In genomic region chrX:40105016-40105790, GRCh38 we compare ENCODE assay signal across 8 cellular contexts. TPM values are rescaled to one million over a fixed set of nuclear protein-coding genes. Genes with fewer than 3 reads are reported as not detected.
A peak's percentile ranks its signal among the peaks of the same experiment; 100 is the strongest.
DNase-seq lines count a peak whose midpoint lies in the region; ATAC-seq and TF ChIP-seq lines count a peak whose summit lies in the region.

No MANE protein-coding gene starts in this region.

- TF ChIP-seq POLR2A in Raji (IDR thresholded peaks at IDR 0.05; ENCODE audit: insufficient read depth, low read depth, low read length) (peak; percentile 35; the same call in 1 of the 2 replicates), vagina (IDR thresholded peaks at IDR 0.05) (no peak)

- intact Hi-C loops in vagina (cut with DNase I): loop anchor here (5.0 to 10.0 kb wide), 3 partner anchors 47 to 1300 kb away; partner anchors contain the start of gene MID1IP1

- H3K9me3 ChIP-seq in mononuclear cell (ENCODE audit: low read depth, low read length): no peaks in the 10 kb centered on the region
- H3K9me3 ChIP-seq in vagina: no peaks in the 10 kb centered on the region

- H3K4me3 ChIP-seq in H7 (ENCODE audit: insufficient read depth, low read depth, low read length) (peak overlapping the region; percentile 54), mononuclear cell (ENCODE audit: low read length) (peak overlapping the region; percentile 41), vagina (peak overlapping the region; percentile 46 to 56)

- peak; percentile 69 for DNase-seq in ELF-1 (ENCODE audit: low read depth, low spot score)
- DNase-seq in H7: peak; percentile 83
- DNase-seq in dermis blood vessel endothelial cell: peak; percentile 50
- no peak for DNase-seq in vagina (ENCODE audit: extremely low spot score in 2 of 2)
- DNase-seq in omental fat pad (ENCODE audit: low spot score): no peak
- DNase-seq in middle frontal gyrus (ENCODE audit: extremely low spot score, low spot score): no peak

- ATAC-seq in omental fat pad (ENCODE audit: low FRiP score): no peak

- H3K27ac ChIP-seq in vagina: peak overlapping the region; percentile 62

- TF ChIP-seq CTCF in vagina (IDR thresholded peaks at IDR 0.05): no peak
- TF ChIP-seq CTCF in omental fat pad (IDR thresholded peaks at IDR 0.05): no peak

- H3K4me1 ChIP-seq in mononuclear cell (ENCODE audit: insufficient read depth, low read length): peaks cover 43% of the 10 kb centered on the region
- H3K4me1 ChIP-seq in vagina: peaks cover 36% of the 10 kb centered on the region

- H3K36me3 ChIP-seq in H7 (replicated peaks; ENCODE audit: control insufficient read depth, insufficient read depth, low read length) (no peaks in the 10 kb centered on the region), vagina (no peaks in the 10 kb centered on the region)

- H3K27me3 ChIP-seq in H7 (ENCODE audit: control insufficient read depth, insufficient read depth, low read length) (peaks cover 61% of the 10 kb centered on the region), mononuclear cell (ENCODE audit: insufficient read depth, low read length) (no peaks in the 10 kb centered on the region), vagina (no peaks in the 10 kb centered on the region)

RNA-seq across cellular contexts. Expression of gene BCOR, which starts 7.4 kb away (rescaled TPM):
- total RNA-seq in H7 (2014; rRNA removed; shearing (Covaris generic)): 32.5 and 51.0 TPM in 2 replicates
- 8.8 and 31.6 TPM in 2 replicates for total RNA-seq in dermis blood vessel endothelial cell
- total RNA-seq in mononuclear cell: 42.3 TPM
- total RNA-seq in vagina: 19.9 TPM
- total RNA-seq in omental fat pad: 10 to 100 TPM; 12.8 to 28.8 (median 18.6) TPM

Comparison
In these comparisons a context has a peak if more than half of its experiments do, and no peak if none do; other contexts are left out.
1. DNase-seq: peak in ELF-1 (single experiment), H7 (single experiment) and dermis blood vessel endothelial cell (single experiment); none in vagina (0 of 2), omental fat pad (single experiment) and middle frontal gyrus (single experiment).
2. Peak in every context shown above with its lines, with median percentiles within 50 percentile points of each other: H3K4me3 ChIP-seq.